ENCODE assay signal across 8 cellular contexts in the genomic region with DNA sequence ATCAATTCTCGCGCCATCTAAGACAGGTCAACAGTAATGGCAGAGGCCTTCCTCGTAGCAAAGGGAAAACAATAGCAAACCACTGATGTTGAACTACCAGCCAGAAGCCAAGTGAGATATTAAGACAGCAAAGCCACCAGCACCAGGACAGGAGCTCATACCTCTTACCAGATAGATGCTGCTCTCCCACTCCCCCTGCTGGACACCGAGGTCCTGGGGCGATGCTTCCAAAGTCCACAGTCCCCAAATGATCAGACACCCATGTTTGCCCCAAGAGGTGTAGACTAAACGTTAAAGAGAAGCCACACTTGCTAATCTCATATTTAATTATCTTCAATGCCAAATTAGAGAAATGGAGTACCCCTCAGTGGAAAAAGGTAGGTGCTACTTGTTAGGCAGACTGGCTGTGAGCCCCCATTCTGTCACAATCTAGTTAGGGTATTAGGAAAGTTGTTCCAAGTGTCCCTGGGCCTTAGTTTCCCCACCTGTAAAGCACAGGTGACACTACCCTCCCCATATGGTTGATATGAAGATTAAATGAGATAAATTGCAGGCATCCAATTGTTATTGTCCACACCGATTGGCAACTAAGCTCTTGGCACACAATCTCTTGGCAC. TPM values are rescaled to one million over a fixed set of nuclear protein-coding genes. Genes with fewer than 3 reads are reported as not detected.
A peak's percentile ranks its signal among the peaks of the same experiment; 100 is the strongest.
DNase-seq lines count a peak whose midpoint lies in the region; ATAC-seq and TF ChIP-seq lines count a peak whose summit lies in the region.

No MANE protein-coding gene starts in this region.

- peak; percentile 78 for ATAC-seq in GM21515 (IDR thresholded peaks at IDR 0.05; ENCODE audit: unreplicated experiment)

- no peaks in the 10 kb centered on the region for H3K79me2 ChIP-seq in DOHH2 (ENCODE audit: control insufficient read depth, low read length)

- peaks cover 7% of the 10 kb centered on the region for H3K27me3 ChIP-seq in DOHH2 (ENCODE audit: control insufficient read depth, low read length)

- H3K9me3 ChIP-seq in DOHH2 (ENCODE audit: control insufficient read depth, insufficient read depth, low read length), result no peaks in the 10 kb centered on the region

- H3K4me3 ChIP-seq in DOHH2 (ENCODE audit: low read length), result no peak overlapping the region

- H3K27ac ChIP-seq in DOHH2 (ENCODE audit: low read depth, low read length), result no peak overlapping the region

- DNase-seq in LoVo (ENCODE audit: low spot score) (peak; percentile 54), T-helper 9 cell (peak; percentile 60), astrocyte of the hippocampus (ENCODE audit: low read depth, low spot score) (peak; percentile 31), inferior parietal cortex (ENCODE audit: extremely low spot score) (peak; percentile 38), occipital lobe (lab: John Stamatoyannopoulos, UW) (no peak)
- peak; percentile 76 for DNase-seq in stimulated activated CD4-positive, alpha-beta T cell treated with anti-CD3 and anti-CD28 coated beads, Interleukin-4, amount 100 ng/mL, for 1 hour

- H3K4me1 ChIP-seq in DOHH2 (ENCODE audit: control insufficient read depth, low read length), result no peaks in the 10 kb centered on the region

- peak; percentile 99 for TF ChIP-seq CTCF in DOHH2 (IDR thresholded peaks at IDR 0.05; ENCODE audit: low read depth, low read length, poor library complexity, severe bottlenecking)

- H3K4me2 ChIP-seq in DOHH2 (ENCODE audit: low read length), result no peak overlapping the region

- H4K20me1 ChIP-seq in DOHH2 (ENCODE audit: control insufficient read depth, insufficient read depth, low read depth, low read length), result no peaks in the 10 kb centered on the region

- no peaks in the 10 kb centered on the region for H3K9me2 ChIP-seq in DOHH2 (replicated peaks; ENCODE audit: control insufficient read depth, low read length)

- H3K36me3 ChIP-seq in DOHH2 (ENCODE audit: control insufficient read depth, low read length), result no peaks in the 10 kb centered on the region

- no peaks in the 10 kb centered on the region for H3F3A ChIP-seq in DOHH2 (ENCODE audit: control insufficient read depth, insufficient read depth)

RNA-seq across cellular contexts. Expression of gene TOMM7, which starts 39.9 kb away (rescaled TPM):
- 194 TPM for total RNA-seq in occipital lobe

RNA-seq across cellular contexts. Expression of gene IL6, which starts 55.7 kb away (rescaled TPM):
- not detected for total RNA-seq in occipital lobe
